7 cellular contexts compared by ENCODE assay signal in the genomic region with DNA sequence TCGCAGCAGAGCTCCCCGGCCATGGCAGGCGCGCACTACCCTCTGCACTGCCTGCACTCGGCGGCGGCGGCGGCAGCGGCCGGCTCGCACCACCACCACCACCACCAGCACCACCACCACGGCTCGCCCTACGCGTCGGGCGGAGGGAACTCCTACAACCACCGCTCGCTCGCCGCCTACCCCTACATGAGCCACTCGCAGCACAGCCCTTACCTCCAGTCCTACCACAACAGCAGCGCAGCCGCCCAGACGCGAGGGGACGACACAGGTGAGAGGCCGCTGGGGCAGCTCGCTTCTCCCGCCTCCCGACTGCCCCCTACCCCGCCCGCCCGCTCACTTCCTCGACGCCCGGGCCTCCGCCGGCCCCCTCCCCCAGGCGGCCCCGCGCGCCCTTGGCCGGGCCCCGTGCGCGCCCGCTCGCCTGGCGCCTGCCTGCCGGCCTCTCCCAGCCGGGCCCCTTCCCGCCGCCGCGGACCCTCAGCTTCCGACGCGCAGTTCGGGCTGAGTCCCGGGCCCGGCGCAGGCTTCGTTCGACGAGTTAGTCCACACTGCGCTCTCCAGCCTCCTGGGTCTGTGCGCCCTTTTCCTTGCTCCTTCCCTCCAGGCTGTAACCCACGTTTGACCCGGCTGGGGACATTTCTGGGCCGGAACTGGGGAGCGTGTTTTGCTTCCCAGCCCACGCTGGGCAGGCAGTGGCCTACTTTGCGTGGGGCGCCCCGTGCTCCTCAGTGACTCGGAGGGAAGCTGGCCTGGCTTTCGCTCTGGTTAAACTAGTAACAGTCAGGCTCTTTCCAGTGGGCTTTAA. TPM values are rescaled to one million over a fixed set of nuclear protein-coding genes. Genes with fewer than 3 reads are reported as not detected.
A peak's percentile ranks its signal among the peaks of the same experiment; 100 is the strongest.
DNase-seq lines count a peak whose midpoint lies in the region; ATAC-seq and TF ChIP-seq lines count a peak whose summit lies in the region.

No MANE protein-coding gene starts in this region.

- intact Hi-C loops in right lobe of liver (cut with DNase I) = no loop called here

- peak overlapping the region; percentile 56 for H3K9ac ChIP-seq in NT2/D1 (ENCODE audit: insufficient read length, low read depth)

- H3K9me3 ChIP-seq in NT2/D1 (ENCODE audit: insufficient read depth, low read length) = no peaks in the 10 kb centered on the region
- H3K9me3 ChIP-seq in right lobe of liver = no peaks in the 10 kb centered on the region
- peaks cover 2% of the 10 kb centered on the region for H3K9me3 ChIP-seq in thymus (ENCODE audit: control insufficient read depth)

- H3K27ac ChIP-seq in right lobe of liver = no peak overlapping the region
- no peak overlapping the region for H3K27ac ChIP-seq in thymus (ENCODE audit: low read depth)

- H3K4me1 ChIP-seq in NT2/D1 (ENCODE audit: insufficient read depth, insufficient read length) (peaks cover 7% of the 10 kb centered on the region), right lobe of liver (peaks cover 0 to 4% (median 0%) of the 10 kb centered on the region in 4 donors), thymus (ENCODE audit: control insufficient read depth, insufficient read depth, low read length) (no peaks in the 10 kb centered on the region)

- no CpG with 5 or more reads among the region's 79 CpGs for WGBS in right lobe of liver (ENCODE audit: insufficient coverage, low coverage, low lambda C conversion rate, missing lambda C conversion rate)
- WGBS in thymus = 2% methylated on average over 79 of the region's 79 CpGs

- H3K27me3 ChIP-seq in NT2/D1 (ENCODE audit: insufficient read depth, insufficient read length) (peaks cover 80% of the 10 kb centered on the region), right lobe of liver (peaks cover 11 to 67% of the 10 kb centered on the region in 2 donors), thymus (ENCODE audit: control insufficient read depth, insufficient read depth) (peaks cover 70% of the 10 kb centered on the region)

- H3K36me3 ChIP-seq in NT2/D1 (ENCODE audit: insufficient read depth, insufficient read length, low read length) = no peaks in the 10 kb centered on the region
- no peaks in the 10 kb centered on the region for H3K36me3 ChIP-seq in right lobe of liver
- H3K36me3 ChIP-seq in thymus (ENCODE audit: control insufficient read depth, insufficient read depth) = no peaks in the 10 kb centered on the region

- DNase-seq in NT2/D1 (ENCODE audit: low read depth, low spot score) (no peak), cerebellar cortex (ENCODE audit: low spot score) (peak; percentile 14), right lobe of liver (no peak), dedifferentiated amniotic fluid mesenchymal stem cell (ENCODE audit: extremely low spot score) (no peak)

- peak; percentile 47 for ATAC-seq in GM18867 (IDR thresholded peaks at IDR 0.05; ENCODE audit: unreplicated experiment)
- peak; percentile 49 for ATAC-seq in HG03045 (IDR thresholded peaks at IDR 0.05; ENCODE audit: unreplicated experiment)
- peak; percentile 80 to 85 (median 83) for ATAC-seq in right lobe of liver

- no peak for TF ChIP-seq CTCF in right lobe of liver (IDR thresholded peaks at IDR 0.05)

- no peak for TF ChIP-seq POLR2A in right lobe of liver (IDR thresholded peaks at IDR 0.05)

- H3K4me3 ChIP-seq in NT2/D1 (ENCODE audit: insufficient read length, low read depth) (peak overlapping the region; percentile 43), right lobe of liver (peak overlapping the region; percentile 16 to 26 (median 21)), thymus (ENCODE audit: low read length) (peak overlapping the region; percentile 18)

RNA-seq across cellular contexts. Expression of a gene that starts 1.0 kb away (rescaled TPM):
- total RNA-seq in right lobe of liver = not detected
- 1.4 TPM for polyA plus RNA-seq in thymus

RNA-seq across cellular contexts. Expression of a gene that starts 18.3 kb away (rescaled TPM):
- total RNA-seq in right lobe of liver = not detected
- polyA plus RNA-seq in thymus = 9.0 TPM
